ENCODE assay signal across 9 cellular contexts in the genomic region with DNA sequence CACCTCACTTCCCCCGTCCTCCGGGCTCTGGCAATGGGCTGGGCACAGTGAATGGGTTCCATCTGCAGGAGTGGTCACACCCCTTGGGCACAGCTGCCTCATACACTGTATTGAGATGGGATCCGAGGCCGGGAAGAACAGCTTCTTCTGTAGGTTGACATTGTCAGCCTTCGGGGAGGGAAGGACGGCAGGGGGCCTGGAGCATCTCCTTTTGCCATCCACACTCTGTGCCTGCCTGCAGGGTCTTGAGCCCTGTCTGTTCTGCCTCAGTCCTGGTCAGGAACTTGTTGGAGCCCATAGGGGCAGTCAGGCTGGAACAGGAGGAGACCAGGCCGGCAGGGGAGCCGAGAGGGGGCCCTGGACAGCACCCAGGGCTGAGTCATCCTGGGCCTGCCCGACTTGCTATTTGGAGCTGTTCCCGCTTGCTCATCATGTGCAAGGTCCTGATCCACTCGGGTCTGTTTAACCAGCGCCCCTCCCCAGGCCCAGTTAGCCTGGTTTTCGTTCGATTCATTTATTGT.
A peak's percentile ranks its signal among the peaks of the same experiment; 100 is the strongest.
DNase-seq lines count a peak whose midpoint lies in the region; ATAC-seq and TF ChIP-seq lines count a peak whose summit lies in the region.
"Had no signal": no experiment of that assay in that cellular context is flagged by ENCODE, and none has a peak within 500 bp of the region (broad histone marks: within the 10 kb centered on the region; RNA-seq: fewer than 3 reads in every experiment).

No MANE protein-coding gene starts in this region.

- no peak overlapping the region for H2AFZ ChIP-seq in mesenchymal stem cell (ENCODE audit: low read depth, low read length)

- 29% methylated on average over 14 of the region's 14 CpGs for WGBS in mesenchymal stem cell

- no peak overlapping the region for H2BK15ac ChIP-seq in mesenchymal stem cell (ENCODE audit: low read depth, poor library complexity, severe bottlenecking)

- H3K9ac ChIP-seq in colonic mucosa (ENCODE audit: low read depth in 2 of 2, low read length in 2 of 2) (peak overlapping the region in 1 of 2 donors; percentile 51), mesenchymal stem cell (ENCODE audit: low read length) (peak overlapping the region; percentile 82)

- H3K79me1 ChIP-seq in mesenchymal stem cell (replicated peaks; ENCODE audit: low read length, poor library complexity, severe bottlenecking): peaks cover 4% of the 10 kb centered on the region

- peaks cover 30% of the 10 kb centered on the region for H3K4me1 ChIP-seq in colonic mucosa
- H3K4me1 ChIP-seq in mesenchymal stem cell (ENCODE audit: control insufficient read depth, insufficient read depth, low read depth, low read length): peaks cover 79% of the 10 kb centered on the region

- no peak overlapping the region for H3K4me2 ChIP-seq in mesenchymal stem cell (ENCODE audit: low read length, poor library complexity, severe bottlenecking)

- H3K27ac Mint-ChIP-seq in natural killer cell treated with Interleukin-12 subunit alpha and Interleukin-12 subunit beta and Interleukin-15 and Interleukin-18, amount 100 ng/mL, for 72 hours: peak overlapping the region; percentile 22 to 77
- H3K27ac Mint-ChIP-seq in natural killer cell: peak overlapping the region in 1 of 2 donors; percentile 73

- no peak overlapping the region for H3K23ac ChIP-seq in mesenchymal stem cell (ENCODE audit: low read length in 2 of 2)

- peak overlapping the region; percentile 6 for H2BK120ac ChIP-seq in mesenchymal stem cell (ENCODE audit: low read depth, low read length)

- no peaks in the 10 kb centered on the region for H3K36me3 ChIP-seq in colonic mucosa
- peaks cover 3 to 24% of the 10 kb centered on the region in 2 experiments for H3K36me3 ChIP-seq in mesenchymal stem cell (ENCODE audit: control insufficient read depth in 1 of 2, insufficient read depth in 2 of 2, low read depth in 1 of 2, low read length in 2 of 2)

- no peaks in the 10 kb centered on the region for H3K9me3 Mint-ChIP-seq in natural killer cell treated with Interleukin-12 subunit alpha and Interleukin-12 subunit beta and Interleukin-15 and Interleukin-18, amount 100 ng/mL, for 72 hours
- H3K9me3 Mint-ChIP-seq in natural killer cell: no peaks in the 10 kb centered on the region

- peak overlapping the region; percentile 60 to 89 for H3K18ac ChIP-seq in mesenchymal stem cell (ENCODE audit: low read depth in 1 of 2, low read length in 2 of 2)

- H3K27ac ChIP-seq in colonic mucosa (peak overlapping the region; percentile 56), mesenchymal stem cell (ENCODE audit: low read length, poor library complexity, severe bottlenecking) (peak overlapping the region; percentile 97)

- peaks cover 43 to 47% of the 10 kb centered on the region in 2 donors for H3K4me1 Mint-ChIP-seq in natural killer cell treated with Interleukin-12 subunit alpha and Interleukin-12 subunit beta and Interleukin-15 and Interleukin-18, amount 100 ng/mL, for 72 hours (ENCODE audit: low read depth in 2 of 2)
- H3K4me1 Mint-ChIP-seq in natural killer cell: peaks cover 47 to 64% of the 10 kb centered on the region in 2 donors

- no peak for ATAC-seq in natural killer cell treated with Interleukin-12 subunit alpha and Interleukin-12 subunit beta and Interleukin-15 and Interleukin-18, amount 100 ng/mL, for 72 hours
- ATAC-seq in natural killer cell: no peak
- no peak for ATAC-seq in HG02852 (IDR thresholded peaks at IDR 0.05; ENCODE audit: unreplicated experiment)

- H2BK5ac ChIP-seq in mesenchymal stem cell (ENCODE audit: low read depth, low read length, poor library complexity, severe bottlenecking): no peak overlapping the region

- H4K8ac ChIP-seq in mesenchymal stem cell (ENCODE audit: low read length): peak overlapping the region; percentile 56

- intact Hi-C loops in natural killer cell (cut with micrococcal nuclease): no loop called here
- intact Hi-C loops in colonic mucosa (cut with DNase I): loop anchor here (5.0 kb wide), 1 partner anchor 95 kb away; no protein-coding TSS in a partner anchor

- H3K27me3 ChIP-seq in colonic mucosa (no peaks in the 10 kb centered on the region), mesenchymal stem cell (ENCODE audit: control insufficient read depth in 1 of 2, insufficient read depth in 1 of 2, low read length in 2 of 2) (no peaks in the 10 kb centered on the region)

- H3K9me3 ChIP-seq in colonic mucosa: no peaks in the 10 kb centered on the region
- no peaks in the 10 kb centered on the region for H3K9me3 ChIP-seq in mesenchymal stem cell (ENCODE audit: control insufficient read depth, low read length)

- H3K27me3 Mint-ChIP-seq in natural killer cell treated with Interleukin-12 subunit alpha and Interleukin-12 subunit beta and Interleukin-15 and Interleukin-18, amount 100 ng/mL, for 72 hours: no peaks in the 10 kb centered on the region
- no peaks in the 10 kb centered on the region for H3K27me3 Mint-ChIP-seq in natural killer cell (ENCODE audit: low read depth in 2 of 2)

- H3K4me3 Mint-ChIP-seq in natural killer cell treated with Interleukin-12 subunit alpha and Interleukin-12 subunit beta and Interleukin-15 and Interleukin-18, amount 100 ng/mL, for 72 hours: no peak overlapping the region
- no peak overlapping the region for H3K4me3 Mint-ChIP-seq in natural killer cell

- peak overlapping the region; percentile 29 to 88 for H3K4ac ChIP-seq in mesenchymal stem cell (ENCODE audit: low read depth in 1 of 2, low read length in 2 of 2)

- H3K36me3 Mint-ChIP-seq in natural killer cell treated with Interleukin-12 subunit alpha and Interleukin-12 subunit beta and Interleukin-15 and Interleukin-18, amount 100 ng/mL, for 72 hours: no peaks in the 10 kb centered on the region
- H3K36me3 Mint-ChIP-seq in natural killer cell: no peaks in the 10 kb centered on the region

- peak overlapping the region; percentile 91 for H4K91ac ChIP-seq in mesenchymal stem cell (ENCODE audit: low read length)

- DNase-seq in natural killer cell treated with Interleukin-12 subunit alpha and Interleukin-12 subunit beta and Interleukin-15 and Interleukin-18, amount 100 ng/mL, for 72 hours (ENCODE audit: low spot score): no peak
- DNase-seq in natural killer cell (no peak), colonic mucosa (no peak), mesenchymal stem cell (peak; percentile 90), GM20000 (ENCODE audit: low spot score) (no peak), inferior parietal cortex (ENCODE audit: extremely low spot score) (no peak), SW 1271 (lab: John Stamatoyannopoulos, UW) (no peak)
- DNase-seq: stimulated activated naive CD4-positive, alpha-beta T cell had no signal

- no peak overlapping the region for H3K14ac ChIP-seq in mesenchymal stem cell (ENCODE audit: low read length in 2 of 2)

- peak overlapping the region; percentile 49 to 99 for H2BK12ac ChIP-seq in mesenchymal stem cell (ENCODE audit: low read length in 2 of 2)

- H2AK5ac ChIP-seq in mesenchymal stem cell (ENCODE audit: low read length, severe bottlenecking): no peak overlapping the region

- TF ChIP-seq CTCF in natural killer cell (IDR thresholded peaks at IDR 0.05) (no peak), colonic mucosa (IDR thresholded peaks at IDR 0.05) (no peak), GM20000 (IDR thresholded peaks at IDR 0.05; ENCODE audit: extremely low read depth, missing control alignments) (no peak)

- H3K4me3 ChIP-seq in colonic mucosa (no peak overlapping the region), mesenchymal stem cell (ENCODE audit: insufficient read depth in 1 of 2, low read depth in 1 of 2, low read length in 2 of 2) (peak overlapping the region in 1 of 2 experiments; percentile 44)
